ENCODE assay signal across 1 cellular context in the genomic region with DNA sequence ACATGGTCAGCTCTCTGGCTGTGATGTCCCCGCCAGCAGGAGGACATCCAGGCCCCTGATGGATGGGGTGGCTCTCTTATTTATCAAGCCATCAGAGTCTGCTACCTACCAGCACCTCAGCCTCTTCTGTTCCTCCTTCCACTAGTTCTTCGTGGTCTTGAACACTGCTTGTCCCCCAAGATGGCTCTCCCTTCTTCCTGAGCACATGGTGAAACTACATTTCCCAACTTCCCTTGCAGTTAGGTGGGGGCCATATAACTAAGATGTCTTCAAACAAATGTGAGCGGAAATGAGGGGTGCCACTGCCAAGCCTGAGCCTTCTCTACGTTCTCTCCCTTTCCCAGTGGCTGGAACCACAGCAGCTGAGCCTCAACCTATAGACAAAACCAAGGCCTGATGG.
TF ChIP-seq lines count a peak whose summit lies in the region.

No MANE protein-coding gene starts in this region.

TF ChIP-seq in K562, 482 proteins besides CTCF, POLR2A, EP300 and RAD21 (continued from another document):
- TF ChIP-seq, protein P1, sequence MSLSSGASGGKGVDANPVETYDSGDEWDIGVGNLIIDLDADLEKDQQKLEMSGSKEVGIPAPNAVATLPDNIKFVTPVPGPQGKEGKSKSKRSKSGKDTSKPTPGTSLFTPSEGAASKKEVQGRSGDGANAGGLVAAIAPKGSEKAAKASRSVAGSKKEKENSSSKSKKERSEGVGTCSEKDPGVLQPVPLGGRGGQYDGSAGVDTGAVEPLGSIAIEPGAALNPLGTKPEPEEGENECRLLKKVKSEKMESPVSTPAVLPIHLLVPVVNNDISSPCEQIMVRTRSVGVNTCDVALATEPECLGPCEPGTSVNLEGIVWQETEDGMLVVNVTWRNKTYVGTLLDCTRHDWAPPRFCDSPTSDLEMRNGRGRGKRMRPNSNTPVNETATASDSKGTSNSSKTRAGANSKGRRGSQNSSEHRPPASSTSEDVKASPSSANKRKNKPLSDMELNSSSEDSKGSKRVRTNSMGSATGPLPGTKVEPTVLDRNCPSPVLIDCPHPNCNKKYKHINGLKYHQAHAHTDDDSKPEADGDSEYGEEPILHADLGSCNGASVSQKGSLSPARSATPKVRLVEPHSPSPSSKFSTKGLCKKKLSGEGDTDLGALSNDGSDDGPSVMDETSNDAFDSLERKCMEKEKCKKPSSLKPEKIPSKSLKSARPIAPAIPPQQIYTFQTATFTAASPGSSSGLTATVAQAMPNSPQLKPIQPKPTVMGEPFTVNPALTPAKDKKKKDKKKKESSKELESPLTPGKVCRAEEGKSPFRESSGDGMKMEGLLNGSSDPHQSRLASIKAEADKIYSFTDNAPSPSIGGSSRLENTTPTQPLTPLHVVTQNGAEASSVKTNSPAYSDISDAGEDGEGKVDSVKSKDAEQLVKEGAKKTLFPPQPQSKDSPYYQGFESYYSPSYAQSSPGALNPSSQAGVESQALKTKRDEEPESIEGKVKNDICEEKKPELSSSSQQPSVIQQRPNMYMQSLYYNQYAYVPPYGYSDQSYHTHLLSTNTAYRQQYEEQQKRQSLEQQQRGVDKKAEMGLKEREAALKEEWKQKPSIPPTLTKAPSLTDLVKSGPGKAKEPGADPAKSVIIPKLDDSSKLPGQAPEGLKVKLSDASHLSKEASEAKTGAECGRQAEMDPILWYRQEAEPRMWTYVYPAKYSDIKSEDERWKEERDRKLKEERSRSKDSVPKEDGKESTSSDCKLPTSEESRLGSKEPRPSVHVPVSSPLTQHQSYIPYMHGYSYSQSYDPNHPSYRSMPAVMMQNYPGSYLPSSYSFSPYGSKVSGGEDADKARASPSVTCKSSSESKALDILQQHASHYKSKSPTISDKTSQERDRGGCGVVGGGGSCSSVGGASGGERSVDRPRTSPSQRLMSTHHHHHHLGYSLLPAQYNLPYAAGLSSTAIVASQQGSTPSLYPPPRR (CRISPR knock-in tag; IDR thresholded peaks at IDR 0.05; ENCODE audit: borderline replicate concordance) = no peak
- TF ChIP-seq FOXJ2 (tag; IDR thresholded peaks at IDR 0.05) (no peak), CBX3 (IDR thresholded peaks at IDR 0.05; ENCODE audit: borderline replicate concordance in 1 of 2, low read length in 2 of 2) (no peak), ZKSCAN1 (IDR thresholded peaks at IDR 0.05; ENCODE audit: low read depth, low read length) (no peak), HNRNPK (IDR thresholded peaks at IDR 0.05; ENCODE audit: low read depth, low read length, poor library complexity, severe bottlenecking) (no peak)
TF ChIP-seq in K562: peak in this region for 2.
